In the genomic region with DNA sequence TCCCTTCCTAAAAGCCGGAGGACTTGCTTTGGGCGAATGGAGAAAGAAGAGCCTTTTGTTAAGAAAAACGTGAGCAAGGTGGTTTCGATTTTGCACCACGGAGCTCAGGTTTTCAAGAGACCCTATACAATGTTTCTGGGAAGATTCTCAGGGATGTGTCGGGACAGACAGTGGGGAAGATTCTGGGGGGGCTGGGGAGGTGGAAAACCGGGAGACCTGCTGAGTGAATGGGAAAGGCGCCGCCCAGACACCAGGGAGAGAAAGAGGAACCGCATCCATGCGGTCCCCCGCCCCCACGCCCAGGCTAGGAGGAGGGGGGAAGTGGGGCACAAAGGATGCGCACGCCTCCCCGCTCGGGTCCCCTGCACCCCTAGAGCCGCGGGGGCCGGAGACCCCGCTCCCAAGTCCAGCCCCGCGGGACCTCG, we compare ENCODE assay signal across 8 cellular contexts. TPM values are rescaled to one million over a fixed set of nuclear protein-coding genes. Genes with fewer than 3 reads are reported as not detected.
DNase-seq lines count a peak whose midpoint lies in the region; ATAC-seq and TF ChIP-seq lines count a peak whose summit lies in the region.

No MANE protein-coding gene starts in this region.

- peak overlapping the region; percentile 94 for H3K4me3 ChIP-seq in AG09309 (ENCODE audit: control insufficient read depth, low read depth, low read length)
- H3K4me3 ChIP-seq in PC-3 (ENCODE audit: low read length): peak overlapping the region; percentile 95

- H3K4me1 Mint-ChIP-seq in osteocyte (ENCODE audit: unreplicated experiment): peaks cover 50% of the 10 kb centered on the region

- peaks cover 39% of the 10 kb centered on the region for H3K36me3 ChIP-seq in PC-3 (ENCODE audit: low read depth, low read length)

- H3K4me3 Mint-ChIP-seq in osteocyte (ENCODE audit: unreplicated experiment): peak overlapping the region; percentile 88

- H3K27me3 ChIP-seq in PC-3 (ENCODE audit: low read length): no peaks in the 10 kb centered on the region

- peak; percentile 10 for ATAC-seq in GM18873 (IDR thresholded peaks at IDR 0.05; ENCODE audit: low FRiP score, unreplicated experiment)
- peak; percentile 34 for ATAC-seq in HG03135 (IDR thresholded peaks at IDR 0.05; ENCODE audit: unreplicated experiment)
- ATAC-seq in PC-3: peak; percentile 5; the same call in 1 of the 2 replicates

- H3K9me3 Mint-ChIP-seq in osteocyte (ENCODE audit: unreplicated experiment): peaks cover 4% of the 10 kb centered on the region

- CTCF ChIA-PET in PC-3 (lab: Charles Lee): no interaction called here

- H2AFZ ChIP-seq in PC-3 (ENCODE audit: low read length): no peak overlapping the region

- BruUV-seq in PC-3 (replicated peaks; lab: Mats Ljungman, UMichigan): no TSS peak

- no peaks in the 10 kb centered on the region for H3F3A ChIP-seq in PC-3 (ENCODE audit: low read length, unreplicated experiment)

- DNase-seq in AG09309 (ENCODE audit: low read depth) (no peak), PC-3 (peak; percentile 31), glomerular visceral epithelial cell (ENCODE audit: extremely low spot score) (peak; percentile 41), osteocyte (ENCODE audit: extremely low spot score, unreplicated experiment) (no peak), ureter (ENCODE audit: low spot score) (peak; percentile 72)
- peak; percentile 34 for DNase-seq in activated gamma-delta T cell treated with anti-CD3 and anti-CD28 coated beads, Interleukin-2, amount 50 U/mL, for 16 hours (ENCODE audit: low read depth)

- H3K27ac ChIP-seq in PC-3 (ENCODE audit: low read length): peak overlapping the region; percentile 75

- no peaks in the 10 kb centered on the region for H3K9me3 ChIP-seq in PC-3 (ENCODE audit: low read length)

- H3K9me2 ChIP-seq in PC-3 (replicated peaks; ENCODE audit: low read length): no peaks in the 10 kb centered on the region

- POLR2A ChIA-PET in PC-3 (lab: Charles Lee; ENCODE audit: unreplicated experiment): interaction anchor here (0.9 to 1.0 kb wide), 3 partner anchors 31 to 289 kb away, joined by 3 to 7 read pairs (median 3); no protein-coding TSS in a partner anchor

- intact Hi-C loops in PC-3 (cut with micrococcal nuclease): loop anchor here (2.0 kb wide), 2 partner anchors 17 to 35 kb away; no protein-coding TSS in a partner anchor

- peaks cover 54% of the 10 kb centered on the region for H4K20me1 ChIP-seq in PC-3 (ENCODE audit: low read length)

- H3K36me3 Mint-ChIP-seq in osteocyte (ENCODE audit: unreplicated experiment): peaks cover 25% of the 10 kb centered on the region

- no peak for TF ChIP-seq CTCF in AG09309 (IDR thresholded peaks at IDR 0.05; ENCODE audit: control insufficient read depth, insufficient read depth, low read depth, low read length, missing control alignments)
- no peak for TF ChIP-seq CTCF in PC-3 (conservative IDR thresholded peaks at IDR 0.05; ENCODE audit: low read depth, low read length)
- TF ChIP-seq CTCF in osteocyte (IDR thresholded peaks at IDR 0.05): no peak

- peak overlapping the region; percentile 95 for H3K9ac ChIP-seq in PC-3 (ENCODE audit: low read length)

- H3K27me3 Mint-ChIP-seq in osteocyte (ENCODE audit: unreplicated experiment): no peaks in the 10 kb centered on the region

- H3K27ac Mint-ChIP-seq in osteocyte (ENCODE audit: unreplicated experiment): peak overlapping the region; percentile 90

- H3K4me1 ChIP-seq in PC-3 (ENCODE audit: insufficient read depth, low read length): peaks cover 24% of the 10 kb centered on the region

- peak overlapping the region; percentile 89 for H3K4me2 ChIP-seq in PC-3 (ENCODE audit: low read length)

- H3K79me2 ChIP-seq in PC-3 (ENCODE audit: low read length): peaks cover 57% of the 10 kb centered on the region

RNA-seq across cellular contexts. Expression of a gene that starts 0.7 kb away (rescaled TPM):
- total RNA-seq in PC-3 (2014; rRNA removed) (42.2 and 54.4 TPM in 2 replicates), osteocyte (151 and 154 TPM in 2 replicates), ureter (99.4 TPM)

RNA-seq across cellular contexts. Expression of a gene that starts 51.4 kb away (rescaled TPM):
- 0.86 and 1.3 TPM in 2 replicates for total RNA-seq in PC-3 (2014; rRNA removed)
- total RNA-seq in osteocyte: 0.31 and 0.89 TPM in 2 replicates
- 0.70 TPM for total RNA-seq in ureter

RNA-seq across cellular contexts. Expression of a gene that starts 55.6 kb away (rescaled TPM):
- 166 and 189 TPM in 2 replicates for total RNA-seq in PC-3 (2014; rRNA removed)
- 251 and 252 TPM in 2 replicates for total RNA-seq in osteocyte
- 1,074 TPM for total RNA-seq in ureter

Comparison
In these comparisons a context has a peak if more than half of its experiments do, and no peak if none do; other contexts are left out.
1. DNase-seq: peak in PC-3 (single experiment), activated gamma-delta T cell treated with anti-CD3 and anti-CD28 coated beads, Interleukin-2, amount 50 U/mL, for 16 hours (single experiment), glomerular visceral epithelial cell (single experiment) and ureter (single experiment); none in AG09309 (single experiment) and osteocyte (single experiment).
2. Peak in every context shown above with its lines, with median percentiles within 50 percentile points of each other: ATAC-seq.